8 cellular contexts compared by ENCODE assay signal in genomic region chr2:212863185-212863588, GRCh38.
A peak's percentile ranks its signal among the peaks of the same experiment; 100 is the strongest.
DNase-seq lines count a peak whose midpoint lies in the region; ATAC-seq and TF ChIP-seq lines count a peak whose summit lies in the region.

No MANE protein-coding gene starts in this region.

- H3K36me3 ChIP-seq in stomach = no peaks in the 10 kb centered on the region

- H3K9me3 ChIP-seq in stomach = peaks cover 0 to 54% (median 31%) of the 10 kb centered on the region in 4 donors

- peak; percentile 48 for DNase-seq in A172 (ENCODE audit: low spot score)
- peak; percentile 4 for DNase-seq in GDM1 (lab: John Stamatoyannopoulos, UW)
- peak; percentile 36 to 55 for DNase-seq in Kasumi-1 (lab: John Stamatoyannopoulos, UW)
- peak; percentile 36 to 66 for DNase-seq in foreskin keratinocyte
- DNase-seq in stomach = peak; percentile 33
- DNase-seq in NCI-H1092 treated with DMSO at 0.1 percent for 48 hours (lab: John Stamatoyannopoulos, UW) = no peak

- H3K27ac ChIP-seq in VCaP (no peak overlapping the region), foreskin keratinocyte (peak overlapping the region; percentile 63), stomach (no peak overlapping the region)

- TF ChIP-seq CTCF in VCaP (conservative IDR thresholded peaks at IDR 0.05) = peak; percentile 62
- TF ChIP-seq CTCF in foreskin keratinocyte (conservative IDR thresholded peaks at IDR 0.05) = peak; percentile 89
- peak in 3 of 7 experiments; percentile 6 to 34 (median 12) for TF ChIP-seq CTCF in stomach (IDR thresholded peaks at IDR 0.05)

- H3K4me1 ChIP-seq in foreskin keratinocyte (no peaks in the 10 kb centered on the region), stomach (no peaks in the 10 kb centered on the region)

- ATAC-seq in foreskin keratinocyte (peak; percentile 76), HG03280 (IDR thresholded peaks at IDR 0.05; ENCODE audit: unreplicated experiment) (no peak)

- 47 to 61% (median 54%) methylated on average over 5 of the region's 5 CpGs for WGBS in stomach, 5 donors

- no peak for TF ChIP-seq EP300 in stomach (IDR thresholded peaks at IDR 0.05)

- intact Hi-C loops in stomach (cut with DNase I; ENCODE audit: low total_unique reads) = no loop called here

- TF ChIP-seq POLR2A in stomach (IDR thresholded peaks at IDR 0.05) = no peak

- no peaks in the 10 kb centered on the region for H3K27me3 ChIP-seq in foreskin keratinocyte
- H3K27me3 ChIP-seq in stomach = no peaks in the 10 kb centered on the region

- no peak overlapping the region for H3K4me3 ChIP-seq in stomach
